In the genomic region with DNA sequence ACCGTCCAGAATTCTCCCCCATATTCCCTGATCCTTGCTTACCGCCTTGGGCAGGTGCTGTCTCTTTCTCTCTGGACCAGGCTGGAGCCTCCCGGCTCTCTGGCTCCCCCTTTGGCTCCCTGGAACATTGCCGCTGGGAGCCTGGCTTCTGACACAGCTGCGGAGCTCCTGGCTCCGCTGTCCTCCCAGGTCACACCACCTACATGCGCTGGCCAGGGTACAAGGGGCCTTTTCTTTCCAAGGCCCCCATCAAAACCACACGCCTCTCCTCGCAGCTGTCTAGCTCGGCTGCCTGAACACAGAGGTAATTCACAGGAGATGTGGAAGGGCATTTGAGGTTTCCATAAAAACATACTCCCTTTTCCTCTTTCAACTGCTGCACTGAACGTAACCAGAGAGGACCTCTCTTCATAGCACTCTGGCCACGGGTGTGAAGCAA, we compare ENCODE assay signal across 8 cellular contexts. TPM values are rescaled to one million over a fixed set of nuclear protein-coding genes. Genes with fewer than 3 reads are reported as not detected.
A peak's percentile ranks its signal among the peaks of the same experiment; 100 is the strongest.
DNase-seq lines count a peak whose midpoint lies in the region; ATAC-seq and TF ChIP-seq lines count a peak whose summit lies in the region.

No MANE protein-coding gene starts in this region.

- no peaks in the 10 kb centered on the region for H3K9me3 ChIP-seq in CD4-positive, alpha-beta T cell (ENCODE audit: control insufficient read depth, low read length)
- no peaks in the 10 kb centered on the region for H3K9me3 ChIP-seq in esophagus muscularis mucosa

- no peaks in the 10 kb centered on the region for H3K4me1 Mint-ChIP-seq in CD4-positive, alpha-beta T cell (ENCODE audit: low read depth)
- peaks cover 15% of the 10 kb centered on the region for H3K4me1 Mint-ChIP-seq in nephron progenitor cell
- H3K4me1 Mint-ChIP-seq in T-helper 2 cell treated with Interferon-gamma antibody and Interleukin-4, amounts not matched to agents 5 μg/mL and 100 μg/mL, for 36 hours (ENCODE audit: low read depth) = no peaks in the 10 kb centered on the region

- H3K36me3 Mint-ChIP-seq in CD4-positive, alpha-beta T cell (ENCODE audit: low read depth) = no peaks in the 10 kb centered on the region
- H3K36me3 Mint-ChIP-seq in nephron progenitor cell (ENCODE audit: low read depth) = no peaks in the 10 kb centered on the region
- H3K36me3 Mint-ChIP-seq in T-helper 2 cell treated with Interferon-gamma antibody and Interleukin-4, amounts not matched to agents 5 μg/mL and 100 μg/mL, for 36 hours (ENCODE audit: low read depth) = no peaks in the 10 kb centered on the region

- TF ChIP-seq POLR2A in esophagus muscularis mucosa (IDR thresholded peaks at IDR 0.05; ENCODE audit: low read depth) = no peak

- H3K27ac ChIP-seq in CD4-positive, alpha-beta T cell (ENCODE audit: low read depth, low read length) = no peak overlapping the region
- no peak overlapping the region for H3K27ac ChIP-seq in esophagus muscularis mucosa (replicated peaks in 1 of 4)

- H3K27ac Mint-ChIP-seq in CD4-positive, alpha-beta T cell = no peak overlapping the region
- H3K27ac Mint-ChIP-seq in nephron progenitor cell = no peak overlapping the region
- no peak overlapping the region for H3K27ac Mint-ChIP-seq in T-helper 2 cell treated with Interferon-gamma antibody and Interleukin-4, amounts not matched to agents 5 μg/mL and 100 μg/mL, for 36 hours

- H3K27me3 ChIP-seq in CD4-positive, alpha-beta T cell (ENCODE audit: control insufficient read depth, insufficient read depth, low read length) = peaks cover 18% of the 10 kb centered on the region
- peaks cover 0 to 21% (median 0%) of the 10 kb centered on the region in 4 donors for H3K27me3 ChIP-seq in esophagus muscularis mucosa

- no peak overlapping the region for H3K4me3 Mint-ChIP-seq in CD4-positive, alpha-beta T cell
- H3K4me3 Mint-ChIP-seq in nephron progenitor cell = peak overlapping the region; percentile 47
- no peak overlapping the region for H3K4me3 Mint-ChIP-seq in T-helper 2 cell treated with Interferon-gamma antibody and Interleukin-4, amounts not matched to agents 5 μg/mL and 100 μg/mL, for 36 hours

- no peak for TF ChIP-seq EP300 in esophagus muscularis mucosa (IDR thresholded peaks at IDR 0.05)

- H3K27me3 Mint-ChIP-seq in CD4-positive, alpha-beta T cell = peaks cover 56% of the 10 kb centered on the region
- peaks cover 17% of the 10 kb centered on the region for H3K27me3 Mint-ChIP-seq in nephron progenitor cell (ENCODE audit: low read depth, poor library complexity)
- H3K27me3 Mint-ChIP-seq in T-helper 2 cell treated with Interferon-gamma antibody and Interleukin-4, amounts not matched to agents 5 μg/mL and 100 μg/mL, for 36 hours (ENCODE audit: low read depth) = peaks cover 28% of the 10 kb centered on the region

- no peak overlapping the region for H3K4me3 ChIP-seq in esophagus muscularis mucosa

- H3K9me3 Mint-ChIP-seq in CD4-positive, alpha-beta T cell = no peaks in the 10 kb centered on the region
- peaks cover 4% of the 10 kb centered on the region for H3K9me3 Mint-ChIP-seq in nephron progenitor cell
- H3K9me3 Mint-ChIP-seq in T-helper 2 cell treated with Interferon-gamma antibody and Interleukin-4, amounts not matched to agents 5 μg/mL and 100 μg/mL, for 36 hours = no peaks in the 10 kb centered on the region

- intact Hi-C loops in CD4-positive, alpha-beta T cell (cut with DNase I, micrococcal nuclease) = no loop called here
- intact Hi-C loops in esophagus muscularis mucosa (cut with DNase I) = no loop called here

- peak in 3 of 10 experiments; percentile 15 to 27 (median 25) for DNase-seq in CD4-positive, alpha-beta T cell
- peak; percentile 70 for DNase-seq in NCI-H1694 (lab: John Stamatoyannopoulos, UW)
- DNase-seq in UCSD-AML1 (lab: John Stamatoyannopoulos, UW; ENCODE audit: unreplicated experiment) = peak; percentile 31
- no peak for DNase-seq in esophagus muscularis mucosa (ENCODE audit: extremely low spot score)
- DNase-seq in nephron progenitor cell = peak; percentile 83
- DNase-seq in T-helper 2 cell treated with Interferon-gamma antibody and Interleukin-4, amounts not matched to agents 5 μg/mL and 100 μg/mL, for 36 hours (ENCODE audit: low spot score) = no peak

- CTCF ChIA-PET in CD4-positive, alpha-beta T cell (lab: Charles Lee) = interaction anchor here (1.7 kb wide), 1 partner anchor 12 kb away, joined by 5 read pairs; no protein-coding TSS in a partner anchor

- TF ChIP-seq CTCF in CD4-positive, alpha-beta T cell (IDR thresholded peaks at IDR 0.05) = peak; percentile 24
- TF ChIP-seq CTCF in esophagus muscularis mucosa (IDR thresholded peaks at IDR 0.05) (peak; percentile 47 to 64 (median 56)), nephron progenitor cell (IDR thresholded peaks at IDR 0.05) (peak; percentile 75)

- POLR2A ChIA-PET in CD4-positive, alpha-beta T cell (lab: Charles Lee) = no interaction called here

- WGBS in esophagus muscularis mucosa = 5% methylated on average over 12 of the region's 12 CpGs

- H3K36me3 ChIP-seq in esophagus muscularis mucosa = no peaks in the 10 kb centered on the region

- ATAC-seq in CD4-positive, alpha-beta T cell (ENCODE audit: poor library complexity) = peak; percentile 29
- peak; percentile 74 for ATAC-seq in GM21526 (IDR thresholded peaks at IDR 0.05; ENCODE audit: low FRiP score, unreplicated experiment)
- ATAC-seq in GM19452 (IDR thresholded peaks at IDR 0.05; ENCODE audit: unreplicated experiment) = no peak

- H3K4me1 ChIP-seq in esophagus muscularis mucosa = peaks cover 0 to 5% (median 3%) of the 10 kb centered on the region in 4 donors

RNA-seq across cellular contexts. Expression of a gene that starts 7.5 kb away (rescaled TPM):
- not detected for total RNA-seq in CD4-positive, alpha-beta T cell
- not detected for total RNA-seq in esophagus muscularis mucosa

Comparison
In these comparisons a context has a peak if more than half of its experiments do, and no peak if none do; other contexts are left out.
1. DNase-seq: peak in NCI-H1694 (single experiment), UCSD-AML1 (single experiment) and nephron progenitor cell (single experiment); none in esophagus muscularis mucosa (single experiment) and T-helper 2 cell treated with Interferon-gamma antibody and Interleukin-4, amounts not matched to agents 5 μg/mL and 100 μg/mL, for 36 hours (single experiment).
2. CTCF ChIP-seq: peak in every context shown above with its lines; median percentile 75 in nephron progenitor cell; 56 in esophagus muscularis mucosa; 24 in CD4-positive, alpha-beta T cell.